In the genomic region with DNA sequence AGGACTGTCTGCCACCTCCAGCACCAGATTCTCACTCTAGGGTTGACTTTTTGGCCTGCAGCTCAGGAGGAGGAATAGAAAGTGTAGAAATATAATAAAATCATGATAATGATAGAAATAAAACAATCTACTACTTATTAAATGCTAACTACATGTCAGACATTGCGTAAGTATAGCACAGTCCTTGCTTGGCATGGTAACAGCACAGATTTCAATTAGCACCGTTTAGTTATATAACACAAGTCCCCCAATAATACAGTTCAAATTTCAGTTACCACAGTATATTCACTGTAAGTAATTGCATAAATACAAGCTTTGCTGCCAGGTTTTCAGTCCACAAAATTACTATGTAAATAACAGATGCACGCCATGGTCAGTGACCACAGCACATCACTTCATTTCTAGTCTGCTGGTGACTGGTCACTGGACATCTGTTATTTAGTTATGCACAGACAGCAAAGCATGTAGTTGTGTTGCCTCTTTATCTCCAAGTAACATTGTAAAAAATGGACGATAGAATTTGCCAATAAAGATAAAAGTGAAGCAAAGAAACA, we compare ENCODE assay signal across 18 cellular contexts. TPM values are rescaled to one million over a fixed set of nuclear protein-coding genes. Genes with fewer than 3 reads are reported as not detected.
A peak's percentile ranks its signal among the peaks of the same experiment; 100 is the strongest.
DNase-seq lines count a peak whose midpoint lies in the region; ATAC-seq and TF ChIP-seq lines count a peak whose summit lies in the region.
"Had no signal": no experiment of that assay in that cellular context is flagged by ENCODE, and none has a peak within 500 bp of the region (broad histone marks: within the 10 kb centered on the region; RNA-seq: fewer than 3 reads in every experiment).

No MANE protein-coding gene starts in this region.

- H3K36me3 ChIP-seq in left ventricle myocardium inferior (no peaks in the 10 kb centered on the region), SJCRH30 (no peaks in the 10 kb centered on the region), mucosa of descending colon (ENCODE audit: low read depth) (no peaks in the 10 kb centered on the region)

- CTCF ChIA-PET in activated CD8-positive, alpha-beta T cell treated with anti-CD3 and anti-CD28 coated beads, Interleukin-2, amount 10 ng/mL, durations not matched to agents 7 days and 5 days (lab: Charles Lee) = interaction anchor here (1.1 to 3.4 kb wide), 3 partner anchors 10 to 53 kb away, joined by 3 to 80 read pairs (median 3); no protein-coding TSS in a partner anchor

- H3K27me3 ChIP-seq in left ventricle myocardium inferior (ENCODE audit: low read depth) = no peaks in the 10 kb centered on the region
- no peaks in the 10 kb centered on the region for H3K27me3 ChIP-seq in SJCRH30

- peaks cover 50% of the 10 kb centered on the region for H3K27me3 Mint-ChIP-seq in activated CD8-positive, alpha-beta T cell treated with anti-CD3 and anti-CD28 coated beads, Interleukin-2, amount 10 ng/mL, durations not matched to agents 7 days and 5 days (ENCODE audit: low read depth)

- H3K9me3 ChIP-seq in left ventricle myocardium inferior (replicated peaks) (no peaks in the 10 kb centered on the region), SJCRH30 (replicated peaks) (no peaks in the 10 kb centered on the region), mucosa of descending colon (no peaks in the 10 kb centered on the region)

- no peak overlapping the region for H3K27ac Mint-ChIP-seq in activated CD8-positive, alpha-beta T cell treated with anti-CD3 and anti-CD28 coated beads, Interleukin-2, amount 10 ng/mL, durations not matched to agents 7 days and 5 days
- H3K27ac Mint-ChIP-seq: activated naive CD4-positive, alpha-beta T cell treated with anti-CD3 and anti-CD28 coated beads for 36 hours; CD4-positive, alpha-beta T cell; immature natural killer cell; memory B cell; stimulated activated naive CD8-positive, alpha-beta T cell treated with anti-CD3 and anti-CD28 coated beads, Interleukin-15, Interleukin-2, amounts not matched to agents 100 ng/mL and 50 ng/mL, for 24 hours had no signal

- intact Hi-C loops in left ventricle myocardium inferior (cut with micrococcal nuclease) (no loop called here), Right ventricle myocardium inferior (cut with DNase I) (loop anchor here (2.0 to 5.0 kb wide), 2 partner anchors 52 to 59 kb away; no protein-coding TSS in a partner anchor), mucosa of descending colon (cut with DNase I, micrococcal nuclease) (no loop called here)

- peaks cover 6% of the 10 kb centered on the region for H3K4me1 Mint-ChIP-seq in activated CD8-positive, alpha-beta T cell treated with anti-CD3 and anti-CD28 coated beads, Interleukin-2, amount 10 ng/mL, durations not matched to agents 7 days and 5 days (ENCODE audit: low read depth)
- H3K4me1 Mint-ChIP-seq: immature natural killer cell, memory B cell, neural crest cell had no signal

- H3K9me3 Mint-ChIP-seq in activated CD8-positive, alpha-beta T cell treated with anti-CD3 and anti-CD28 coated beads, Interleukin-2, amount 10 ng/mL, durations not matched to agents 7 days and 5 days (ENCODE audit: insufficient read depth) = no peaks in the 10 kb centered on the region
- H3K9me3 Mint-ChIP-seq: activated naive CD4-positive, alpha-beta T cell treated with anti-CD3 and anti-CD28 coated beads for 36 hours; CD4-positive, alpha-beta T cell; neural crest cell had no signal

- POLR2A ChIA-PET in activated CD8-positive, alpha-beta T cell treated with anti-CD3 and anti-CD28 coated beads, Interleukin-2, amount 10 ng/mL, durations not matched to agents 7 days and 5 days (lab: Charles Lee) = interaction anchor here (2.2 kb wide), 1 partner anchor 7 kb away, joined by 7 read pairs; a partner anchor contains a TSS

- ATAC-seq in Right ventricle myocardium inferior (no peak), mucosa of descending colon (peak; percentile 64), GM21381 (IDR thresholded peaks at IDR 0.05; ENCODE audit: unreplicated experiment) (no peak), GM18870 (IDR thresholded peaks at IDR 0.05; ENCODE audit: unreplicated experiment) (no peak)
- no peak for ATAC-seq in activated CD8-positive, alpha-beta T cell treated with anti-CD3 and anti-CD28 coated beads, Interleukin-2, amount 10 ng/mL, durations not matched to agents 7 days and 5 days

- H3K4me1 ChIP-seq in left ventricle myocardium inferior (peaks cover 25% of the 10 kb centered on the region), SJCRH30 (peaks cover 19% of the 10 kb centered on the region), mucosa of descending colon (ENCODE audit: low read depth) (no peaks in the 10 kb centered on the region)

- no peak overlapping the region for H3K4me3 Mint-ChIP-seq in activated CD8-positive, alpha-beta T cell treated with anti-CD3 and anti-CD28 coated beads, Interleukin-2, amount 10 ng/mL, durations not matched to agents 7 days and 5 days
- H3K4me3 Mint-ChIP-seq: activated naive CD4-positive, alpha-beta T cell treated with anti-CD3 and anti-CD28 coated beads for 36 hours; CD4-positive, alpha-beta T cell; immature natural killer cell; memory B cell; neural crest cell; stimulated activated naive CD8-positive, alpha-beta T cell treated with anti-CD3 and anti-CD28 coated beads, Interleukin-15, Interleukin-2, amounts not matched to agents 100 ng/mL and 50 ng/mL, for 24 hours had no signal

- TF ChIP-seq CTCF in left ventricle myocardium inferior (IDR thresholded peaks at IDR 0.05; ENCODE audit: borderline replicate concordance) = no peak
- TF ChIP-seq CTCF in mucosa of descending colon (IDR thresholded peaks at IDR 0.05) = no peak

- H3K27ac ChIP-seq in left ventricle myocardium inferior (replicated peaks) (peak overlapping the region; percentile 65), SJCRH30 (peak overlapping the region; percentile 47)
- H3K27ac ChIP-seq: PC-9 had no signal

- DNase-seq in left ventricle myocardium inferior (no peak), Right ventricle myocardium inferior (ENCODE audit: missing footprints) (no peak), SJCRH30 (peak; percentile 38 to 49), mucosa of descending colon (no peak)
- no peak for DNase-seq in activated CD8-positive, alpha-beta T cell treated with anti-CD3 and anti-CD28 coated beads, Interleukin-2, amount 10 ng/mL, durations not matched to agents 7 days and 5 days
- no peak for DNase-seq in activated T-cell treated with anti-CD3 and anti-CD28 coated beads, Interleukin-2, amount 50 U/mL, for 48 hours
- DNase-seq: ACHN; activated naive CD4-positive, alpha-beta T cell treated with anti-CD3 and anti-CD28 coated beads for 36 hours; CD4-positive, alpha-beta T cell; cortex of kidney; immature natural killer cell; NCI-H1436 treated with DMSO at 0.1 percent for 48 hours; PC-9 had no signal

- H3K4me3 ChIP-seq in left ventricle myocardium inferior (no peak overlapping the region), SJCRH30 (no peak overlapping the region), mucosa of descending colon (no peak overlapping the region)
- H3K4me3 ChIP-seq: PC-9 had no signal

- no peaks in the 10 kb centered on the region for H3K36me3 Mint-ChIP-seq in activated CD8-positive, alpha-beta T cell treated with anti-CD3 and anti-CD28 coated beads, Interleukin-2, amount 10 ng/mL, durations not matched to agents 7 days and 5 days (ENCODE audit: low read depth)
- H3K36me3 Mint-ChIP-seq: immature natural killer cell had no signal

RNA-seq across cellular contexts. Expression of a gene that starts 6.5 kb away (rescaled TPM):
- total RNA-seq in left ventricle myocardium inferior (11.7 TPM), Right ventricle myocardium inferior (8.8 TPM), mucosa of descending colon (10 to 100 TPM in 1 of 3 donors, 1 to 10 TPM in 2; 2.5 to 13.7 (median 4.4) TPM)
- total RNA-seq in SJCRH30 (2014; rRNA removed; shearing (Covaris generic)) = 16.7 and 17.9 TPM in 2 replicates
- total RNA-seq in activated CD8-positive, alpha-beta T cell treated with anti-CD3 and anti-CD28 coated beads, Interleukin-2, amount 10 ng/mL, durations not matched to agents 7 days and 5 days = not detected
- total RNA-seq: activated naive CD4-positive, alpha-beta T cell treated with anti-CD3 and anti-CD28 coated beads for 36 hours; CD4-positive, alpha-beta T cell had no signal

RNA-seq across cellular contexts. Expression of a gene that starts 7.8 kb away (rescaled TPM):
- 9.2 TPM for total RNA-seq in left ventricle myocardium inferior
- total RNA-seq in Right ventricle myocardium inferior = 9.5 TPM
- total RNA-seq in SJCRH30 (2014; rRNA removed; shearing (Covaris generic)) = 10.8 and 16.1 TPM in 2 replicates
- total RNA-seq in mucosa of descending colon = 10 to 100 TPM; 13.8 to 31.9 (median 14.2) TPM
- total RNA-seq in activated CD8-positive, alpha-beta T cell treated with anti-CD3 and anti-CD28 coated beads, Interleukin-2, amount 10 ng/mL, durations not matched to agents 7 days and 5 days = 10 to 100 TPM; 12.0 to 15.3 TPM

Comparison
In these comparisons a context has a peak if more than half of its experiments do, and no peak if none do; other contexts are left out.
1. DNase-seq: peak in SJCRH30 (2 of 2); none in left ventricle myocardium inferior (single experiment), Right ventricle myocardium inferior (single experiment), mucosa of descending colon (0 of 3), activated CD8-positive, alpha-beta T cell treated with anti-CD3 and anti-CD28 coated beads, Interleukin-2, amount 10 ng/mL, durations not matched to agents 7 days and 5 days (single experiment) and activated T-cell treated with anti-CD3 and anti-CD28 coated beads, Interleukin-2, amount 50 U/mL, for 48 hours (0 of 2).